Comparison of ENCODE assay signal across 21 cellular contexts in the genomic region with DNA sequence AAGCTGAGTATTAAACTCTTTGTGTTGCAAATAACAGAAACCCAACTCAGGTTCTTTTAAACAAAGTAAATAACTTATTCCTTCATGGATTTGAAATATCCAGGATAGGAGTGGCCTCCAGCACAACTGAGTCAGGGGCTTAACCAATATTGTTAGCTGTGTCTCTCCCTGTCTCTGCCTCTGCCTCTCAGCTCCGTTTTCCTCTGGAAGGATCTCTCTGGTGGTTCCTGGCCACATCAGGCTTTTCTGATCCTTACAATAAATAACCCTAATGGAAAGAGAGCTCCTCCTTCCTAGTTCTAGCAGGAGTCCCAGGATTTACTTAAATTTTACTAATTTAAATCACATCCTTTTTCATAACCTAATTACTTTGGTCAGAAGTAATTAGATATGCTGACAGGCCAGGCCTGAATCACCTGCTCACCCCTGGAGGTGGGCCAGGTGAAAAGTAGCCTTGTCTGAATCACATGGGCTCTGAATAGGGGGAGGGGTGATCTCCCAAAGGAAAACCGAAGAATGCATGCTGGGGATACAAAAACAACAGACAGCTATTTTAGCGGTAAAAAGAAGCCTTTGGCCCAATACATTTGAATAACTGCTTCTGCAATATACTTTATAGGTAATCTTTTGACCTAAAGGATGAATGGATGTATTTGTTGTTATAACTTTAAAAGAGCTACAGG.
A peak's percentile ranks its signal among the peaks of the same experiment; 100 is the strongest.
DNase-seq lines count a peak whose midpoint lies in the region; ATAC-seq and TF ChIP-seq lines count a peak whose summit lies in the region.
"Had no signal": no experiment of that assay in that cellular context is flagged by ENCODE, and none has a peak within 500 bp of the region (broad histone marks: within the 10 kb centered on the region; RNA-seq: fewer than 3 reads in every experiment).

No MANE protein-coding gene starts in this region.

- H3K27me3 ChIP-seq in GM23338 (ENCODE audit: insufficient read depth) (no peaks in the 10 kb centered on the region), endodermal cell (ENCODE audit: control insufficient read depth, insufficient read depth, low read length, poor library complexity, severe bottlenecking) (no peaks in the 10 kb centered on the region)
- H3K27me3 ChIP-seq: body of pancreas had no signal

- H3K27ac ChIP-seq in GM23338 (ENCODE audit: low read depth) (no peak overlapping the region), endodermal cell (ENCODE audit: low read depth, low read length) (no peak overlapping the region)
- H3K27ac ChIP-seq: body of pancreas, lower lobe of right lung, SJCRH30 had no signal

- H3K36me3 Mint-ChIP-seq in GM23338 (ENCODE audit: low read depth), result peaks cover 5% of the 10 kb centered on the region; the same call in 1 of the 3 replicates
- H3K36me3 Mint-ChIP-seq in endodermal cell (ENCODE audit: low read depth), result no peaks in the 10 kb centered on the region

- H3K4me3 ChIP-seq in GM23338 (no peak overlapping the region), endodermal cell (ENCODE audit: low read length) (no peak overlapping the region)
- H3K4me3 ChIP-seq: body of pancreas, lower lobe of right lung, SJCRH30 had no signal

- TF ChIP-seq CTCF in GM23338 (conservative IDR thresholded peaks at IDR 0.05; ENCODE audit: low read depth in 2 of 2) (no peak), endodermal cell (conservative IDR thresholded peaks at IDR 0.05) (no peak)

- WGBS in endodermal cell (ENCODE audit: insufficient coverage in 1 of 2, insufficient read length in 1 of 2), 2 experiments, result 46 to 60% methylated on average over 1 to 3 of the region's 3 CpGs

- H3K4me1 ChIP-seq in GM23338 (ENCODE audit: insufficient read depth) (peaks cover 32% of the 10 kb centered on the region), endodermal cell (ENCODE audit: control insufficient read depth, insufficient read depth, low read length) (peaks cover 4% of the 10 kb centered on the region)
- H3K4me1 ChIP-seq: body of pancreas, lower lobe of right lung, SJCRH30 had no signal

- intact Hi-C loops in left colon (cut with DNase I, micrococcal nuclease), result no loop called here

- H3K4me3 Mint-ChIP-seq in GM23338 (no peak overlapping the region), endodermal cell (no peak overlapping the region)
- H3K4me3 Mint-ChIP-seq: activated naive CD8-positive, alpha-beta T cell treated with anti-CD3 and anti-CD28 coated beads for 36 hours had no signal

- no peaks in the 10 kb centered on the region for H3K9me2 ChIP-seq in GM23338 (ENCODE audit: insufficient read depth)

- DNase-seq in GM23338 (ENCODE audit: low spot score), result peak; percentile 81
- peak; percentile 55 for DNase-seq in NCI-H1105 treated with DMSO at 0.1 percent for 48 hours (lab: John Stamatoyannopoulos, UW)
- DNase-seq in endodermal cell, result peak; percentile 79
- peak; percentile 29 for DNase-seq in kidney tubule cell (ENCODE audit: low spot score)
- DNase-seq in left colon, result no peak
- no peak for DNase-seq in stimulated activated naive CD8-positive, alpha-beta T cell treated with anti-CD3 and anti-CD28 coated beads, Interleukin-15, Interleukin-2, amounts not matched to agents 100 U/mL and 50 U/mL, for 24 hours
- DNase-seq: activated naive CD8-positive, alpha-beta T cell treated with anti-CD3 and anti-CD28 coated beads for 36 hours; body of pancreas; cortex of kidney; foreskin fibroblast; Karpas-422; lower lobe of right lung; NCI-H1092; NCI-H446 treated with DMSO at 0.1 percent for 48 hours; OCI-M1; SJCRH30; small intestine; stimulated activated CD4-positive, alpha-beta T cell treated with anti-CD3 and anti-CD28 coated beads, Interleukin-4, amount 100 ng/mL, for 4 hours; T-helper 9 cell had no signal

- no peaks in the 10 kb centered on the region for H3F3A ChIP-seq in GM23338 (replicated peaks; ENCODE audit: low read depth)

- peaks cover 26% of the 10 kb centered on the region for H3K4me1 Mint-ChIP-seq in GM23338
- H3K4me1 Mint-ChIP-seq in endodermal cell, result peaks cover 26% of the 10 kb centered on the region
- H3K4me1 Mint-ChIP-seq: activated naive CD8-positive, alpha-beta T cell treated with anti-CD3 and anti-CD28 coated beads for 36 hours had no signal

- ATAC-seq in GM23338, result peak; percentile 98
- ATAC-seq in left colon, result no peak
- no peak for ATAC-seq in stimulated activated naive CD8-positive, alpha-beta T cell treated with anti-CD3 and anti-CD28 coated beads, Interleukin-15, Interleukin-2, amounts not matched to agents 100 U/mL and 50 U/mL, for 24 hours
- no peak for ATAC-seq in HG02885 (IDR thresholded peaks at IDR 0.05; ENCODE audit: poor library complexity, unreplicated experiment)
- ATAC-seq: activated CD4-positive, CD25-positive, alpha-beta regulatory T cell treated with anti-CD3 and anti-CD28 coated beads, Interleukin-2, amount 50 U/mL, for 24 hours; body of pancreas; lower lobe of right lung had no signal

- H2AFZ ChIP-seq in GM23338, result no peak overlapping the region

- H3K9me3 Mint-ChIP-seq in GM23338 (no peaks in the 10 kb centered on the region; the same call in 2 of the 3 replicates), endodermal cell (peaks cover 5% of the 10 kb centered on the region)

- H3K9ac ChIP-seq in endodermal cell (ENCODE audit: extremely low read depth, low read length, poor library complexity, severe bottlenecking), result no peak overlapping the region

- no peak overlapping the region for H3K27ac Mint-ChIP-seq in GM23338
- no peak overlapping the region for H3K27ac Mint-ChIP-seq in endodermal cell
- H3K27ac Mint-ChIP-seq: activated naive CD8-positive, alpha-beta T cell treated with anti-CD3 and anti-CD28 coated beads for 36 hours had no signal

- no peaks in the 10 kb centered on the region for H3K9me3 ChIP-seq in endodermal cell (ENCODE audit: control insufficient read depth, low read length)
- H3K9me3 ChIP-seq: body of pancreas, lower lobe of right lung, SJCRH30 had no signal

- no peaks in the 10 kb centered on the region for H3K27me3 Mint-ChIP-seq in GM23338 (ENCODE audit: insufficient read depth, low read depth, poor library complexity)
- no peaks in the 10 kb centered on the region for H3K27me3 Mint-ChIP-seq in endodermal cell (ENCODE audit: insufficient read depth)

- no peaks in the 10 kb centered on the region for H3K79me2 ChIP-seq in GM23338 (replicated peaks; ENCODE audit: insufficient read depth)

- H3K36me3 ChIP-seq in GM23338 (ENCODE audit: insufficient read depth) (no peaks in the 10 kb centered on the region), endodermal cell (ENCODE audit: control insufficient read depth, insufficient read depth, low read length) (no peaks in the 10 kb centered on the region)
- H3K36me3 ChIP-seq: lower lobe of right lung, SJCRH30 had no signal

- H3K4me2 ChIP-seq in GM23338, result no peak overlapping the region; the same call in 1 of the 2 replicates

- no peaks in the 10 kb centered on the region for H4K20me1 ChIP-seq in GM23338 (replicated peaks; ENCODE audit: insufficient read depth)

TF ChIP-seq in GM23338, 12 proteins besides CTCF, POLR2A, EP300 and RAD21 (continues in another document):
- no peak for TF ChIP-seq NANOG (IDR thresholded peaks at IDR 0.05; ENCODE audit: borderline replicate concordance)
- TF ChIP-seq STAT1 (IDR thresholded peaks at IDR 0.05; ENCODE audit: unreplicated experiment), result no peak
- TF ChIP-seq POLR2AphosphoS5 (IDR thresholded peaks at IDR 0.05; ENCODE audit: low read depth), result no peak

Comparison
In these comparisons a context has a peak if more than half of its experiments do, and no peak if none do; other contexts are left out.
1. DNase-seq: peak in GM23338 (single experiment), NCI-H1105 treated with DMSO at 0.1 percent for 48 hours (single experiment), endodermal cell (single experiment) and kidney tubule cell (single experiment); none in left colon (0 of 2) and stimulated activated naive CD8-positive, alpha-beta T cell treated with anti-CD3 and anti-CD28 coated beads, Interleukin-15, Interleukin-2, amounts not matched to agents 100 U/mL and 50 U/mL, for 24 hours (single experiment).